6 cellular contexts compared by ENCODE assay signal in genomic region chr17:38747385-38748328, GRCh38. TPM values are rescaled to one million over a fixed set of nuclear protein-coding genes. Genes with fewer than 3 reads are reported as not detected.
DNase-seq lines count a peak whose midpoint lies in the region; ATAC-seq, FAIRE-seq and TF ChIP-seq lines count a peak whose summit lies in the region.

No MANE protein-coding gene starts in this region.

- H3K27ac ChIP-seq in keratinocyte (ENCODE audit: control insufficient read depth, insufficient read depth, low read length), result peak overlapping the region; percentile 63

- peaks cover 2% of the 10 kb centered on the region for H4K20me1 ChIP-seq in keratinocyte (ENCODE audit: control insufficient read depth, extremely low read depth, insufficient read depth, low read length)

- H3K4me3 ChIP-seq in keratinocyte (ENCODE audit: control insufficient read depth in 2 of 3, extremely low read depth in 1 of 3, insufficient read depth in 2 of 3, low read depth in 1 of 3, low read length in 3 of 3), result peak overlapping the region; percentile 87 to 95 (median 90)

- peaks cover 46% of the 10 kb centered on the region for H3K79me2 ChIP-seq in keratinocyte (ENCODE audit: control insufficient read depth, insufficient read depth, low read length)

- ATAC-seq in GM21528 (IDR thresholded peaks at IDR 0.05; ENCODE audit: low FRiP score, unreplicated experiment), result no peak
- ATAC-seq in HG03442 (IDR thresholded peaks at IDR 0.05; ENCODE audit: unreplicated experiment), result no peak
- no peak for ATAC-seq in HG03439 (IDR thresholded peaks at IDR 0.05; ENCODE audit: unreplicated experiment)

- dilution Hi-C loops in keratinocyte (cut with MboI; ENCODE audit: extremely low pct_ligation_motif_present, low sequenced_read_pairs), result no loop called here

- peak overlapping the region; percentile 94 for H3K4me2 ChIP-seq in keratinocyte (ENCODE audit: control insufficient read depth, extremely low read depth, insufficient read depth, low read depth, low read length)

- no peak for FAIRE-seq in keratinocyte (lab: Jason Lieb, UNC)

- in situ Hi-C loops in GM13976 (cut with MboI; ENCODE audit: low sequenced_read_pairs, unreplicated experiment), result no loop called here

- peak overlapping the region; percentile 81 for H2AFZ ChIP-seq in keratinocyte (ENCODE audit: control insufficient read depth, low read length)

- no peaks in the 10 kb centered on the region for H3K36me3 ChIP-seq in keratinocyte (ENCODE audit: control insufficient read depth in 2 of 2, extremely low read depth in 1 of 2, insufficient read depth in 2 of 2, low read length in 2 of 2)

- TF ChIP-seq CTCF in GM13976 (IDR thresholded peaks at IDR 0.05; ENCODE audit: borderline replicate concordance, control extremely low read depth, extremely low read depth, insufficient read depth, missing control alignments) (peak; percentile 26), keratinocyte (optimal IDR thresholded peaks at IDR 0.05 in 1 of 3, IDR thresholded peaks at IDR 0.05 in 1 of 3, conservative IDR thresholded peaks at IDR 0.05 in 1 of 3; ENCODE audit: extremely low read depth in 1 of 3, insufficient read depth in 2 of 3, low read length in 3 of 3) (peak in 1 of 3 experiments; percentile 35)

- DNase-seq in GM13976 (ENCODE audit: low spot score) (peak; percentile 80), T1000 (lab: John Stamatoyannopoulos, UW) (peak; percentile 48), keratinocyte (ENCODE audit: low read depth, low spot score) (no peak)

- no peaks in the 10 kb centered on the region for H3K9me3 ChIP-seq in keratinocyte (ENCODE audit: control insufficient read depth, low read depth, low read length)

- H3K9ac ChIP-seq in keratinocyte (ENCODE audit: control insufficient read depth, extremely low read depth, insufficient read depth, low read length), result peak overlapping the region; percentile 89

- H3K9me1 ChIP-seq in keratinocyte (ENCODE audit: control insufficient read depth, extremely low read depth, insufficient read depth, low read length), result peaks cover 7% of the 10 kb centered on the region

- no peaks in the 10 kb centered on the region for H3K27me3 ChIP-seq in keratinocyte (ENCODE audit: control insufficient read depth, extremely low read depth, insufficient read depth, low read length)

- peaks cover 33% of the 10 kb centered on the region for H3K4me1 ChIP-seq in keratinocyte (ENCODE audit: control insufficient read depth, extremely low read depth, insufficient read depth, low read length)

RNA-seq across cellular contexts. Expression of gene PCGF2, which starts 0.5 kb away (rescaled TPM):
- polyA plus RNA-seq in keratinocyte, result 3.3 to 6.9 TPM (median 4.1 TPM) in 3 replicates
- 14.1 TPM for polyA plus RNA-seq in keratinocyte (2011; ENCODE audit: low read depth)
- 6.6 and 11.6 TPM in 2 replicates for polyA plus RNA-seq in keratinocyte (2011; cell fraction: cytosol; rRNA removed)
- polyA plus RNA-seq in keratinocyte (2011; cell fraction: nucleus; rRNA removed), result 10.1 and 12.5 TPM in 2 replicates
- 14.9 and 19.0 TPM in 2 replicates for polyA plus RNA-seq in keratinocyte (2012; ENCODE audit: low replicate concordance)
- polyA minus RNA-seq in keratinocyte, result 3.1 to 24.6 TPM (median 5.8 TPM) in 3 replicates
- polyA minus RNA-seq in keratinocyte (2011; cell fraction: cytosol; rRNA and poly(A)+ RNA removed), result 15.5 TPM
- 3.2 and 6.3 TPM in 2 replicates for polyA minus RNA-seq in keratinocyte (2011; cell fraction: nucleus; rRNA and poly(A)+ RNA removed)

RNA-seq across cellular contexts. Expression of gene PSMB3, which starts 4.9 kb away (rescaled TPM):
- 294 to 346 TPM (median 316 TPM) in 3 replicates for polyA plus RNA-seq in keratinocyte
- 56.5 TPM for polyA plus RNA-seq in keratinocyte (2011; ENCODE audit: low read depth)
- polyA plus RNA-seq in keratinocyte (2011; cell fraction: cytosol; rRNA removed), result 303 and 332 TPM in 2 replicates
- 227 and 268 TPM in 2 replicates for polyA plus RNA-seq in keratinocyte (2011; cell fraction: nucleus; rRNA removed)
- 178 and 256 TPM in 2 replicates for polyA plus RNA-seq in keratinocyte (2012; ENCODE audit: low replicate concordance)
- polyA minus RNA-seq in keratinocyte, result 224 to 376 TPM (median 273 TPM) in 3 replicates
- 175 TPM for polyA minus RNA-seq in keratinocyte (2011; cell fraction: cytosol; rRNA and poly(A)+ RNA removed)
- polyA minus RNA-seq in keratinocyte (2011; cell fraction: nucleus; rRNA and poly(A)+ RNA removed), result 65.1 and 65.2 TPM in 2 replicates

RNA-seq across cellular contexts. Expression of gene CISD3, which starts 17.5 kb away (rescaled TPM):
- polyA plus RNA-seq in keratinocyte, result 10.4 to 25.6 TPM (median 17.1 TPM) in 3 replicates
- 2.1 TPM for polyA plus RNA-seq in keratinocyte (2011; ENCODE audit: low read depth)
- 11.2 and 20.0 TPM in 2 replicates for polyA plus RNA-seq in keratinocyte (2011; cell fraction: cytosol; rRNA removed)
- polyA plus RNA-seq in keratinocyte (2011; cell fraction: nucleus; rRNA removed), result 4.3 and 4.5 TPM in 2 replicates
- polyA plus RNA-seq in keratinocyte (2012; ENCODE audit: low replicate concordance), result 15.6 and 35.2 TPM in 2 replicates
- 4.9 to 16.3 TPM (median 5.5 TPM) in 3 replicates for polyA minus RNA-seq in keratinocyte
- polyA minus RNA-seq in keratinocyte (2011; cell fraction: cytosol; rRNA and poly(A)+ RNA removed), result 12.9 TPM
- polyA minus RNA-seq in keratinocyte (2011; cell fraction: nucleus; rRNA and poly(A)+ RNA removed), result 1.7 and 2.9 TPM in 2 replicates

RNA-seq across cellular contexts. Expression of gene MLLT6, which starts 42.6 kb away (rescaled TPM):
- 17.4 to 18.1 TPM (median 17.7 TPM) in 3 replicates for polyA plus RNA-seq in keratinocyte
- 20.2 TPM for polyA plus RNA-seq in keratinocyte (2011; ENCODE audit: low read depth)
- 7.7 and 11.0 TPM in 2 replicates for polyA plus RNA-seq in keratinocyte (2011; cell fraction: cytosol; rRNA removed)
- 46.1 and 53.2 TPM in 2 replicates for polyA plus RNA-seq in keratinocyte (2011; cell fraction: nucleus; rRNA removed)
- 14.3 and 16.5 TPM in 2 replicates for polyA plus RNA-seq in keratinocyte (2012; ENCODE audit: low replicate concordance)
- 23.1 to 34.2 TPM (median 24.0 TPM) in 3 replicates for polyA minus RNA-seq in keratinocyte
- 28.6 TPM for polyA minus RNA-seq in keratinocyte (2011; cell fraction: cytosol; rRNA and poly(A)+ RNA removed)
- polyA minus RNA-seq in keratinocyte (2011; cell fraction: nucleus; rRNA and poly(A)+ RNA removed), result 25.5 and 29.3 TPM in 2 replicates

RNA-seq across cellular contexts. Expression of gene PIP4K2B, which starts 51.7 kb away (rescaled TPM):
- polyA plus RNA-seq in keratinocyte, result 26.4 to 29.2 TPM (median 29.2 TPM) in 3 replicates
- 9.8 TPM for polyA plus RNA-seq in keratinocyte (2011; ENCODE audit: low read depth)
- 23.8 and 24.4 TPM in 2 replicates for polyA plus RNA-seq in keratinocyte (2011; cell fraction: cytosol; rRNA removed)
- 40.8 and 42.6 TPM in 2 replicates for polyA plus RNA-seq in keratinocyte (2011; cell fraction: nucleus; rRNA removed)
- 7.6 and 31.4 TPM in 2 replicates for polyA plus RNA-seq in keratinocyte (2012; ENCODE audit: low replicate concordance)
- polyA minus RNA-seq in keratinocyte, result 64.5 to 72.1 TPM (median 67.2 TPM) in 3 replicates
- 27.4 TPM for polyA minus RNA-seq in keratinocyte (2011; cell fraction: cytosol; rRNA and poly(A)+ RNA removed)
- 12.5 and 27.8 TPM in 2 replicates for polyA minus RNA-seq in keratinocyte (2011; cell fraction: nucleus; rRNA and poly(A)+ RNA removed)
